In the genomic region with DNA sequence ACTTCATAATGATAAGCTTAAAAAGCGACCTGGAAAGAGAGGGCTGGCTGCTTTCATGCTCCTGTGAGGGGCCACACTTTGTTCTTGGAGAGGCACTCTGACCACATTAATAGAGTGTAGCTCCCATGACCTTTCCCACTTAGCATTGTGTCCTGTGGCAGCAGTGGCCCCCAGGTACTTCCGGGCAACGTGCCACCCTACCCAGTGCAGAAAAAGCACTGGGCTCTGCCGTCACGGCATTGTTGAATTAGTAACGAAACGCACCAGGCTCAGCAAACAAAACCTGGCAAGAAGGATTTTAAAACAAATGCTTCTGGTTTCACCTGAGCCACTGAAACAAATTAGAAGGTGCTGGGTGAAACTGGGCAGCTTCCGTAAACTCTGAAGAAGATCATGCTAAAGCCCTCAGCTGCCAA, we compare ENCODE assay signal across 15 cellular contexts. TPM values are rescaled to one million over a fixed set of nuclear protein-coding genes. Genes with fewer than 3 reads are reported as not detected.
DNase-seq lines count a peak whose midpoint lies in the region; ATAC-seq, FAIRE-seq and TF ChIP-seq lines count a peak whose summit lies in the region.
"Had no signal": no experiment of that assay in that cellular context is flagged by ENCODE, and none has a peak within 500 bp of the region (broad histone marks: within the 10 kb centered on the region; RNA-seq: fewer than 3 reads in every experiment).

No MANE protein-coding gene starts in this region.

- no peaks in the 10 kb centered on the region for H3K4me1 ChIP-seq in A549
- H3K4me1 ChIP-seq in right lobe of liver, result peaks cover 0 to 26% (median 3%) of the 10 kb centered on the region in 4 donors
- peaks cover 0 to 5% of the 10 kb centered on the region in 2 experiments; a peak in 2 of 4 replicates for H3K4me1 ChIP-seq in SK-N-SH (ENCODE audit: control insufficient read depth in 1 of 2, insufficient read depth in 2 of 2, low read depth in 1 of 2, low read length in 1 of 2)

- no peaks in the 10 kb centered on the region for H3K79me2 ChIP-seq in SK-N-SH (ENCODE audit: insufficient read depth)

- no peak for TF ChIP-seq CTCF in A549 (IDR thresholded peaks at IDR 0.05)
- no peak for TF ChIP-seq CTCF in right lobe of liver (IDR thresholded peaks at IDR 0.05)
- TF ChIP-seq CTCF in WTC11 (IDR thresholded peaks at IDR 0.05), result no peak
- no peak for TF ChIP-seq CTCF in SK-N-SH (IDR thresholded peaks at IDR 0.05)

- TF ChIP-seq RAD21 in A549 (conservative IDR thresholded peaks at IDR 0.05 in 1 of 2, IDR thresholded peaks at IDR 0.05 in 1 of 2) (no peak), SK-N-SH (IDR thresholded peaks at IDR 0.05; ENCODE audit: low read length) (no peak)

- CTCF ChIA-PET in A549 (lab: Yijun Ruan, JAX) (no interaction called here), WTC11 (lab: Charles Lee) (no interaction called here), SK-N-SH (lab: Yijun Ruan, JAX) (interaction anchor here (0.6 to 0.7 kb wide), 2 partner anchors 149 to 220 kb away, joined by 3 read pairs; no protein-coding TSS in a partner anchor)

- H3K4me2 ChIP-seq in A549, result peak overlapping the region; percentile 28; the same call in 1 of the 3 replicates
- H3K4me2 ChIP-seq in SK-N-SH, result no peak overlapping the region

- TF ChIP-seq EP300 in A549 (IDR thresholded peaks at IDR 0.05) (no peak), SK-N-SH (IDR thresholded peaks at IDR 0.05; ENCODE audit: borderline replicate concordance in 1 of 2, low read depth in 1 of 2, low read length in 1 of 2) (no peak)

- DNase-seq in A549 (ENCODE audit: low read depth in 1 of 2, low spot score in 1 of 2) (no peak), NCI-H1092 treated with DMSO at 0.1 percent for 48 hours (lab: John Stamatoyannopoulos, UW) (peak; percentile 64), dermis blood vessel endothelial cell (peak; percentile 33), right lobe of liver (peak; percentile 86 to 94 (median 92)), WTC11 (ENCODE audit: low spot score) (no peak), NCI-H82 treated with DMSO at 0.1 percent for 48 hours (lab: John Stamatoyannopoulos, UW; ENCODE audit: unreplicated experiment) (no peak), SK-N-SH (no peak)
- DNase-seq: activated T-cell treated with anti-CD3 and anti-CD28 coated beads, Interleukin-2, amount 50 U/mL, for 48 hours; amniotic stem cell; effector memory CD4-positive, alpha-beta T cell; H7; NCI-H146 had no signal

- no peaks in the 10 kb centered on the region for H3K36me3 ChIP-seq in right lobe of liver
- no peaks in the 10 kb centered on the region for H3K36me3 ChIP-seq in SK-N-SH (replicated peaks in 1 of 2; ENCODE audit: control insufficient read depth in 1 of 2, insufficient read depth in 2 of 2, low read length in 1 of 2)

- H3K27ac Mint-ChIP-seq in WTC11, result no peak overlapping the region

- H3K9ac ChIP-seq in SK-N-SH, result no peak overlapping the region

- H3K9me3 ChIP-seq in A549 (no peaks in the 10 kb centered on the region), right lobe of liver (no peaks in the 10 kb centered on the region), SK-N-SH (no peaks in the 10 kb centered on the region)

- H4K20me1 ChIP-seq in SK-N-SH (ENCODE audit: insufficient read depth), result no peaks in the 10 kb centered on the region

- H3K27ac ChIP-seq in A549 (no peak overlapping the region), right lobe of liver (peak overlapping the region; percentile 35 to 87 (median 68)), SK-N-SH (ENCODE audit: low read depth in 2 of 2, low read length in 1 of 2) (no peak overlapping the region)

- POLR2A ChIA-PET in A549 (lab: Yijun Ruan, JAX), result no interaction called here
- POLR2A ChIA-PET in WTC11 (lab: Charles Lee), result no interaction called here
- POLR2A ChIA-PET in SK-N-SH (lab: Yijun Ruan, JAX), result no interaction called here

- H3F3A ChIP-seq in SK-N-SH (replicated peaks; ENCODE audit: insufficient read depth), result no peaks in the 10 kb centered on the region

- intact Hi-C loops in right lobe of liver (cut with DNase I), result no loop called here

- H3K9me3 Mint-ChIP-seq in WTC11, result peaks cover 9% of the 10 kb centered on the region; the same call in 1 of the 2 replicates

- ATAC-seq in A549, result no peak
- peak; percentile 76 to 89 (median 82) for ATAC-seq in right lobe of liver
- ATAC-seq in WTC11, result no peak
- no peak for ATAC-seq in GM21529 (IDR thresholded peaks at IDR 0.05; ENCODE audit: unreplicated experiment)
- ATAC-seq: activated CD4-positive, CD25-positive, alpha-beta regulatory T cell treated with anti-CD3 and anti-CD28 coated beads, Interleukin-2, amount 50 U/mL, for 24 hours had no signal

- no peaks in the 10 kb centered on the region for H3K27me3 ChIP-seq in right lobe of liver
- no peaks in the 10 kb centered on the region for H3K27me3 ChIP-seq in SK-N-SH (ENCODE audit: insufficient read depth)

- no peak overlapping the region for H3K4me3 Mint-ChIP-seq in WTC11

- no peaks in the 10 kb centered on the region for H3K9me2 ChIP-seq in SK-N-SH

- H3K4me1 Mint-ChIP-seq in WTC11, result peaks cover 41% of the 10 kb centered on the region

- H3K4me3 ChIP-seq in A549 (no peak overlapping the region), right lobe of liver (no peak overlapping the region), SK-N-SH (ENCODE audit: low read depth in 2 of 2, low read length in 1 of 2) (no peak overlapping the region)

- no peaks in the 10 kb centered on the region; the same call in 1 of the 2 replicates for H3K36me3 Mint-ChIP-seq in WTC11

- FAIRE-seq in A549 (lab: Jason Lieb, UNC), result no peak
- FAIRE-seq: HTR-8/SVneo had no signal

- TF ChIP-seq POLR2A in A549 (IDR thresholded peaks at IDR 0.05; ENCODE audit: low read length), result no peak
- no peak for TF ChIP-seq POLR2A in right lobe of liver (IDR thresholded peaks at IDR 0.05)

- no peaks in the 10 kb centered on the region; the same call in 1 of the 2 replicates for H3K27me3 Mint-ChIP-seq in WTC11 (ENCODE audit: low read depth)

- 28% methylated on average over 8 of the region's 8 CpGs for WGBS in A549 (ENCODE audit: missing lambda C conversion rate)
- 31% methylated on average over 8 of the region's 8 CpGs for WGBS in right lobe of liver (ENCODE audit: insufficient coverage, low coverage, low lambda C conversion rate, missing lambda C conversion rate)
- 82% methylated on average over 8 of the region's 8 CpGs for WGBS in SK-N-SH (ENCODE audit: low lambda C conversion rate)

- H2AFZ ChIP-seq in SK-N-SH (ENCODE audit: low read depth), result no peak overlapping the region

TF ChIP-seq in A549, 52 proteins besides CTCF, POLR2A, EP300 and RAD21 (continues in another document):
- TF ChIP-seq, protein P1, sequence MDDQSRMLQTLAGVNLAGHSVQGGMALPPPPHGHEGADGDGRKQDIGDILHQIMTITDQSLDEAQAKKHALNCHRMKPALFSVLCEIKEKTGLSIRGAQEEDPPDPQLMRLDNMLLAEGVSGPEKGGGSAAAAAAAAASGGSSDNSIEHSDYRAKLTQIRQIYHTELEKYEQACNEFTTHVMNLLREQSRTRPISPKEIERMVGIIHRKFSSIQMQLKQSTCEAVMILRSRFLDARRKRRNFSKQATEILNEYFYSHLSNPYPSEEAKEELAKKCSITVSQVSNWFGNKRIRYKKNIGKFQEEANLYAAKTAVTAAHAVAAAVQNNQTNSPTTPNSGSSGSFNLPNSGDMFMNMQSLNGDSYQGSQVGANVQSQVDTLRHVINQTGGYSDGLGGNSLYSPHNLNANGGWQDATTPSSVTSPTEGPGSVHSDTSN (IDR thresholded peaks at IDR 0.05), result no peak
- TF ChIP-seq CEBPB (IDR thresholded peaks at IDR 0.05) (no peak), ESRRA (IDR thresholded peaks at IDR 0.05; ENCODE audit: borderline replicate concordance, low read length) (no peak), FOXS1 (CRISPR knock-in tag; IDR thresholded peaks at IDR 0.05) (no peak)

TF ChIP-seq in WTC11, 78 proteins besides CTCF, POLR2A, EP300 and RAD21 (continues in another document):
- TF ChIP-seq ETV6 (CRISPR knock-in tag; IDR thresholded peaks at IDR 0.05) (no peak), FOXJ3 (CRISPR knock-in tag; IDR thresholded peaks at IDR 0.05; ENCODE audit: borderline replicate concordance) (no peak), ZBTB21 (CRISPR knock-in tag; IDR thresholded peaks at IDR 0.05; ENCODE audit: borderline replicate concordance) (no peak), TEAD1 (CRISPR knock-in tag; IDR thresholded peaks at IDR 0.05) (no peak), ZNF423 (CRISPR knock-in tag; IDR thresholded peaks at IDR 0.05) (no peak), MYBL2 (CRISPR knock-in tag; IDR thresholded peaks at IDR 0.05) (no peak)
- TF ChIP-seq, protein P2, sequence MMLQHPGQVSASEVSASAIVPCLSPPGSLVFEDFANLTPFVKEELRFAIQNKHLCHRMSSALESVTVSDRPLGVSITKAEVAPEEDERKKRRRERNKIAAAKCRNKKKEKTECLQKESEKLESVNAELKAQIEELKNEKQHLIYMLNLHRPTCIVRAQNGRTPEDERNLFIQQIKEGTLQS (CRISPR knock-in tag; conservative IDR thresholded peaks at IDR 0.05), result no peak

TF ChIP-seq in SK-N-SH, 30 proteins besides CTCF, POLR2A, EP300 and RAD21:
- TF ChIP-seq FOSL2 (IDR thresholded peaks at IDR 0.05; ENCODE audit: borderline replicate concordance, low read depth), result no peak
- no peak for TF ChIP-seq TEAD4 (IDR thresholded peaks at IDR 0.05; ENCODE audit: borderline replicate concordance, insufficient read depth)
- TF ChIP-seq ELF1 (IDR thresholded peaks at IDR 0.05), result no peak
- no peak for TF ChIP-seq FOXJ3 (CRISPR knock-in tag; IDR thresholded peaks at IDR 0.05)

RNA-seq across cellular contexts. Expression of gene SORBS2, which starts 5.4 kb away (rescaled TPM):
- polyA plus RNA-seq in A549 (2011; rRNA removed) (0.90 and 1.1 TPM in 2 replicates), A549 (2017; fragmentation: RNase III; extraction: RNeasy Plus Mini Kit Qiagen cat#74134 plus additional on column Dnase treatment) (0.11 to 0.23 TPM in 2 of 3 replicates, not detected in the other), SK-N-SH (2012; rRNA removed) (2.5 and 3.1 TPM in 2 replicates)
- 0.14 TPM in 1 of 2 replicates, not detected in the other for polyA plus RNA-seq in A549 (2012; cell fraction: cytosol; rRNA removed)
- 0.11 and 0.20 TPM in 2 replicates for polyA plus RNA-seq in A549 (2012; cell fraction: nucleus; rRNA removed)
- polyA minus RNA-seq in A549 (2011; rRNA and poly(A)+ RNA removed), result 0.45 and 1.1 TPM in 2 replicates
- total RNA-seq in dermis blood vessel endothelial cell (104 and 200 TPM in 2 replicates), right lobe of liver (100 to 1,000 TPM in 4 of 6 experiments, 10 to 100 TPM in 2; 60.8 to 144 (median 107) TPM), WTC11 (2021) (29.5 to 44.5 TPM (median 31.4 TPM) in 3 replicates)
- polyA plus RNA-seq in SK-N-SH (2012; cell fraction: cytosol; rRNA removed), result 1.5 and 2.4 TPM in 2 replicates
- polyA plus RNA-seq in SK-N-SH (2012; cell fraction: nucleus; rRNA removed), result 3.8 and 4.7 TPM in 2 replicates

Comparison
In these comparisons a context has a peak if more than half of its experiments do, and no peak if none do; other contexts are left out.
1. ATAC-seq: peak in right lobe of liver (4 of 4); none in A549 (0 of 2), WTC11 (single experiment) and GM21529 (single experiment).
2. DNase-seq: peak in NCI-H1092 treated with DMSO at 0.1 percent for 48 hours (single experiment), dermis blood vessel endothelial cell (single experiment) and right lobe of liver (3 of 3); none in A549 (0 of 2), WTC11 (single experiment), NCI-H82 treated with DMSO at 0.1 percent for 48 hours (single experiment) and SK-N-SH (single experiment).
3. H3K27ac ChIP-seq: peak in right lobe of liver (3 of 3); none in A549 (0 of 2) and SK-N-SH (0 of 2).